8 cellular contexts compared by ENCODE assay signal in the genomic region with DNA sequence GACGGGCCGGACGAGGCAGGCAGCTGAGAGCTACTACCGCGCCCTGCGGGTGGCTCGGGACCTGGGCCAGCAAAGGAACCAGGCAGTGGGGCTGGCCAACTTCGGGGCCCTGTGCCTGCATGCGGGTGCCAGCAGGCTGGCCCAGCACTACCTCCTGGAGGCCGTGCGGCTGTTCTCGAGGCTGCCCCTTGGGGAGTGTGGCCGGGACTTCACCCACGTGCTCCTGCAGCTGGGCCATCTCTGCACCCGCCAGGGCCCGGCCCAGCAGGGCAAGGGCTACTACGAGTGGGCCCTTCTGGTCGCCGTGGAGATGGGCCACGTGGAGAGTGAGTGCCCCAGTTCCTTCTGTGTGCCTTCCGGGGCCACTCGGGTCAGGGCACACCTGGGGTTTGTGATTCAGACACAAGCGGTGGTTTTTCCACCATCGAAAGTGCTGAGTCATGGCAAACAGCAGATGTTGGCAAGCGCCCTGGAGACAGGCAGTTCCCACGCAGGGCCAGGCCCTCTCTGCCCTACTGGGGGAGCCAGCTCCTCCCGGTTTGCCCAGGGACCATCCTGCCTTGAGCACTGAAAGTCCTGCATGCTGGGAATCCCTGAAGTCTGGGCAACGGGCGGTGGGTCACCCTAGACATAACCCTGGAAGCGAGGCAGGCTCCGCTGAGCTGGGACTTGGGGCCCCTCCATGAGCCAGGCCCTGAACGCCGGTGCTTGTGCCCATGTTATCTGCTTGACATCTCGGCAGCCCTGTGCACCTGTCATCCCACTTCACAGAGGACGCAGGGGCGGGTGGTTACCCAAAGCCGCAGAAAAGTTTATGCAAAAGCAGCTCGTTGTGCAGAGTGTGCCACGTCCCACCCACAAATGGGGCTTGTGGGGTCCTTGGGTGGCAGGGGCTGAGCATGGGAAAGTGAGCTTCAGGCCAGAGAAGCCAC. TPM values are rescaled to one million over a fixed set of nuclear protein-coding genes. Genes with fewer than 3 reads are reported as not detected.
DNase-seq lines count a peak whose midpoint lies in the region; ATAC-seq, FAIRE-seq and TF ChIP-seq lines count a peak whose summit lies in the region.

No MANE protein-coding gene starts in this region.

- dilution Hi-C loops in keratinocyte (cut with MboI; ENCODE audit: extremely low pct_ligation_motif_present, low sequenced_read_pairs) = no loop called here

- POLR2A ChIA-PET in T-cell (lab: Charles Lee) = interaction anchor here (0.6 to 1.0 kb wide), 2 partner anchors 16 to 27 kb away, joined by 3 read pairs; no protein-coding TSS in a partner anchor

- peak overlapping the region; percentile 82 to 83 for H3K27ac Mint-ChIP-seq in T-cell

- no peak for TF ChIP-seq CTCF in AG10803 (conservative IDR thresholded peaks at IDR 0.05; ENCODE audit: low read length)
- peak in 1 of 3 experiments; percentile 2 for TF ChIP-seq CTCF in keratinocyte (optimal IDR thresholded peaks at IDR 0.05 in 1 of 3, IDR thresholded peaks at IDR 0.05 in 1 of 3, conservative IDR thresholded peaks at IDR 0.05 in 1 of 3; ENCODE audit: extremely low read depth in 1 of 3, insufficient read depth in 2 of 3, low read length in 3 of 3)

- ATAC-seq in HG03378 (IDR thresholded peaks at IDR 0.05; ENCODE audit: unreplicated experiment) (peak; percentile 75), T-cell (replicated peaks in 1 of 4) (peak; percentile 86 to 89 (median 88))

- no peaks in the 10 kb centered on the region for H3K27me3 ChIP-seq in keratinocyte (ENCODE audit: control insufficient read depth, extremely low read depth, insufficient read depth, low read length)

- no peaks in the 10 kb centered on the region for H3K9me1 ChIP-seq in keratinocyte (ENCODE audit: control insufficient read depth, extremely low read depth, insufficient read depth, low read length)

- H3K9me3 ChIP-seq in keratinocyte (ENCODE audit: control insufficient read depth, low read depth, low read length) = no peaks in the 10 kb centered on the region

- H3K36me3 ChIP-seq in keratinocyte (ENCODE audit: control insufficient read depth in 2 of 2, extremely low read depth in 1 of 2, insufficient read depth in 2 of 2, low read length in 2 of 2) = peaks cover 26 to 43% of the 10 kb centered on the region in 2 experiments

- H3K9ac ChIP-seq in keratinocyte (ENCODE audit: control insufficient read depth, extremely low read depth, insufficient read depth, low read length) = peak overlapping the region; percentile 63

- peaks cover 26% of the 10 kb centered on the region for H3K36me3 Mint-ChIP-seq in T-cell

- FAIRE-seq in GM19239 (lab: Jason Lieb, UNC) = peak; percentile 87
- peak; percentile 91 for FAIRE-seq in keratinocyte (lab: Jason Lieb, UNC)

- H3K4me3 ChIP-seq in AG10803 (ENCODE audit: low read length) (no peak overlapping the region), keratinocyte (ENCODE audit: control insufficient read depth in 2 of 3, extremely low read depth in 1 of 3, insufficient read depth in 2 of 3, low read depth in 1 of 3, low read length in 3 of 3) (no peak overlapping the region)

- no peaks in the 10 kb centered on the region for H3K9me3 Mint-ChIP-seq in T-cell

- H3K4me1 ChIP-seq in keratinocyte (ENCODE audit: control insufficient read depth, extremely low read depth, insufficient read depth, low read length) = peaks cover 13% of the 10 kb centered on the region

- H3K4me3 Mint-ChIP-seq in T-cell = peak overlapping the region; percentile 54 to 75 (median 58)

- peaks cover 44 to 47% (median 46%) of the 10 kb centered on the region in 3 donors for H3K4me1 Mint-ChIP-seq in T-cell

- peaks cover 4% of the 10 kb centered on the region for H4K20me1 ChIP-seq in keratinocyte (ENCODE audit: control insufficient read depth, extremely low read depth, insufficient read depth, low read length)

- H3K79me2 ChIP-seq in keratinocyte (ENCODE audit: control insufficient read depth, insufficient read depth, low read length) = peaks cover 4% of the 10 kb centered on the region

- H3K27ac ChIP-seq in keratinocyte (ENCODE audit: control insufficient read depth, insufficient read depth, low read length) = peak overlapping the region; percentile 63

- peak overlapping the region; percentile 16 for H3K4me2 ChIP-seq in keratinocyte (ENCODE audit: control insufficient read depth, extremely low read depth, insufficient read depth, low read depth, low read length)

- H2AFZ ChIP-seq in keratinocyte (ENCODE audit: control insufficient read depth, low read length) = peak overlapping the region; percentile 22

- H3K27me3 Mint-ChIP-seq in T-cell = no peaks in the 10 kb centered on the region

- CTCF ChIA-PET in T-cell (lab: Charles Lee) = interaction anchor here (1.2 to 1.8 kb wide), 2 partner anchors 9 to 14 kb away, joined by 3 to 6 read pairs; no protein-coding TSS in a partner anchor

- DNase-seq in AG10803 (ENCODE audit: low read depth) (peak; percentile 84), GM19239 (ENCODE audit: insufficient read length, low spot score) (peak; percentile 66), T-cell (peak; percentile 47 to 83 (median 73)), amniotic epithelial cell (ENCODE audit: low read depth) (peak; percentile 92), keratinocyte (ENCODE audit: low read depth, low spot score) (peak; percentile 73), kidney glomerular epithelial cell (lab: John Stamatoyannopoulos, UW) (no peak)
- peak; percentile 71 to 77 for DNase-seq in stimulated activated CD4-positive, alpha-beta T cell treated with anti-CD3 and anti-CD28 coated beads, Interleukin-4, amount 100 ng/mL, for 48 hours (ENCODE audit: low read depth in 2 of 2)

RNA-seq across cellular contexts. Expression of a gene that starts 29.5 kb away (rescaled TPM):
- total RNA-seq in T-cell = 100 to 1,000 TPM in 1 of 5 donors, 10 to 100 TPM in 4; 24.6 to 103 (median 40.3) TPM
- polyA plus RNA-seq in keratinocyte = 12.0 to 22.1 TPM (median 12.3 TPM) in 3 replicates
- polyA plus RNA-seq in keratinocyte (2011; ENCODE audit: low read depth) = 4.0 TPM
- 3.3 and 7.9 TPM in 2 replicates for polyA plus RNA-seq in keratinocyte (2011; cell fraction: cytosol; rRNA removed)
- polyA plus RNA-seq in keratinocyte (2011; cell fraction: nucleus; rRNA removed) = 28.3 and 44.2 TPM in 2 replicates
- polyA plus RNA-seq in keratinocyte (2012; ENCODE audit: low replicate concordance) = 7.2 and 21.2 TPM in 2 replicates
- 22.2 to 29.7 TPM (median 27.2 TPM) in 3 replicates for polyA minus RNA-seq in keratinocyte
- 35.5 TPM for polyA minus RNA-seq in keratinocyte (2011; cell fraction: cytosol; rRNA and poly(A)+ RNA removed)
- 48.6 and 60.5 TPM in 2 replicates for polyA minus RNA-seq in keratinocyte (2011; cell fraction: nucleus; rRNA and poly(A)+ RNA removed)

RNA-seq across cellular contexts. Expression of a gene that starts 41.0 kb away (rescaled TPM):
- under 1 TPM in 2 of 5 donors, not detected in 3; 0.13 to 0.26 TPM for total RNA-seq in T-cell
- polyA plus RNA-seq in keratinocyte = not detected in 3 replicates
- polyA plus RNA-seq in keratinocyte (2011; ENCODE audit: low read depth) = not detected
- polyA plus RNA-seq in keratinocyte (2011; cell fraction: cytosol; rRNA removed) = not detected in 2 replicates
- not detected in 2 replicates for polyA plus RNA-seq in keratinocyte (2011; cell fraction: nucleus; rRNA removed)
- not detected in 2 replicates for polyA plus RNA-seq in keratinocyte (2012; ENCODE audit: low replicate concordance)
- not detected in 3 replicates for polyA minus RNA-seq in keratinocyte
- not detected for polyA minus RNA-seq in keratinocyte (2011; cell fraction: cytosol; rRNA and poly(A)+ RNA removed)
- not detected in 2 replicates for polyA minus RNA-seq in keratinocyte (2011; cell fraction: nucleus; rRNA and poly(A)+ RNA removed)
